Comparison of ENCODE assay signal across 16 cellular contexts in the genomic region with DNA sequence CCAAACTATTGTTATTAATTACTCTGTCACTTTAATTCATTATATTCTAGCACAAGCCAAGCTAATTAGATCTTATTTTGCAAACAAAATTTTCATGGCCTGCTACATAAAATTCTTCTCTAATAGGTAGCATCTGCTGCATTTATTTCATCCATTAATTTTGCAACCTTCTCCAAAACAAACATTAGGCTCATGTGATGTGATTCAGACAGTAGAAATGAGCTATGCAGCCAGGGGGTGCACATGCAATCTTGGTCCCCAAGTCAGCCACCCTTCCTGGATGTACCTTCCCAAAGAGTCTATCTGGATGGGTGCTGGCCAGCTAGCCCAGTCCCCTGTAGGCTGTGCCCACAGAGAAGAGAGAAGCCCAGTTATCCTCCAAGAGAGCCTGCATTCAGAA.
DNase-seq lines count a peak whose midpoint lies in the region; ATAC-seq, FAIRE-seq and TF ChIP-seq lines count a peak whose summit lies in the region.
"Had no signal": no experiment of that assay in that cellular context is flagged by ENCODE, and none has a peak within 500 bp of the region (broad histone marks: within the 10 kb centered on the region; RNA-seq: fewer than 3 reads in every experiment).

No MANE protein-coding gene starts in this region.

- H3K4me1 ChIP-seq in A549, result peaks cover 8% of the 10 kb centered on the region; the same call in 1 of the 3 replicates
- H3K4me1 ChIP-seq in adipocyte (ENCODE audit: control insufficient read depth, insufficient read depth, low read length), result no peaks in the 10 kb centered on the region

- no peak for TF ChIP-seq CTCF in A549 (IDR thresholded peaks at IDR 0.05)
- peak; percentile 16 for TF ChIP-seq CTCF in fibroblast of villous mesenchyme (IDR thresholded peaks at IDR 0.05; ENCODE audit: insufficient read depth, low read depth, low read length)

- ATAC-seq in A549 (peak; percentile 14 to 36; a peak in 3 of 6 replicates), GM19035 (IDR thresholded peaks at IDR 0.05; ENCODE audit: unreplicated experiment) (no peak), HG02571 (IDR thresholded peaks at IDR 0.05; ENCODE audit: unreplicated experiment) (no peak)
- ATAC-seq: K562, Panc1 had no signal

- no peaks in the 10 kb centered on the region for H3K9me3 ChIP-seq in A549
- H3K9me3 ChIP-seq in adipocyte (ENCODE audit: control insufficient read depth, low read length), result no peaks in the 10 kb centered on the region

- no peaks in the 10 kb centered on the region for H3K36me3 ChIP-seq in adipocyte (ENCODE audit: control insufficient read depth, insufficient read depth, low read length, severe bottlenecking)

- no peak overlapping the region for H3K9ac ChIP-seq in adipocyte (ENCODE audit: low read length)

- no peaks in the 10 kb centered on the region for H3K27me3 ChIP-seq in adipocyte (replicated peaks; ENCODE audit: control insufficient read depth, insufficient read depth, low read length)

- CTCF ChIA-PET in A549 (lab: Yijun Ruan, JAX), result interaction anchor here (0.7 kb wide), 1 partner anchor 45 kb away, joined by 3 read pairs; no protein-coding TSS in a partner anchor

- POLR2A ChIA-PET in A549 (lab: Yijun Ruan, JAX), result no interaction called here

- no peak for TF ChIP-seq POLR2A in A549 (IDR thresholded peaks at IDR 0.05; ENCODE audit: low read length)

- H3K4me3 ChIP-seq in A549 (no peak overlapping the region), adipocyte (ENCODE audit: low read length) (no peak overlapping the region), fibroblast of villous mesenchyme (ENCODE audit: low read depth, low read length) (no peak overlapping the region)
- H3K4me3 ChIP-seq: K562 had no signal

- TF ChIP-seq EP300 in A549 (IDR thresholded peaks at IDR 0.05), result no peak

- FAIRE-seq in A549 (lab: Jason Lieb, UNC), result no peak
- FAIRE-seq: K562 had no signal

- DNase-seq in A549 (ENCODE audit: low read depth in 1 of 2, low spot score in 1 of 2) (no peak), EH (ENCODE audit: low read depth) (peak; percentile 51), adipocyte (ENCODE audit: low read depth) (peak; percentile 31), fibroblast of villous mesenchyme (ENCODE audit: low read depth) (no peak), RPMI8226 (no peak)
- no peak for DNase-seq in stimulated activated CD8-positive, alpha-beta memory T cell treated with anti-CD3 and anti-CD28 coated beads, Interleukin-4, amount 100 ng/mL, for 48 hours
- DNase-seq: 8988T, AML-193, DMS79 treated with DMSO at 0.1 percent for 48 hours, H9, NCI-H1092 treated with DMSO at 0.1 percent for 48 hours, NCI-H146 had no signal

- peak overlapping the region; percentile 4; the same call in 1 of the 3 replicates for H3K4me2 ChIP-seq in A549

- peak overlapping the region; percentile 5 to 52; a peak in 4 of 6 replicates for H3K27ac ChIP-seq in A549

- TF ChIP-seq RAD21 in A549 (conservative IDR thresholded peaks at IDR 0.05 in 1 of 2, IDR thresholded peaks at IDR 0.05 in 1 of 2), result no peak

TF ChIP-seq in A549, 52 proteins besides CTCF, POLR2A, EP300 and RAD21:
- TF ChIP-seq NPAS2 (CRISPR knock-in tag; IDR thresholded peaks at IDR 0.05; ENCODE audit: borderline replicate concordance) (no peak), HOXB13 (CRISPR knock-in tag; IDR thresholded peaks at IDR 0.05; ENCODE audit: low read depth) (no peak), MAZ (IDR thresholded peaks at IDR 0.05; ENCODE audit: borderline replicate concordance, low read depth, low read length) (no peak), HOXA7 (CRISPR knock-in tag; IDR thresholded peaks at IDR 0.05) (no peak), KDM5A (IDR thresholded peaks at IDR 0.05) (no peak)
TF ChIP-seq in A549: peak in this region for 0.

Comparison
In these comparisons a context has a peak if more than half of its experiments do, and no peak if none do; other contexts are left out.
1. ATAC-seq: peak in A549 (2 of 2); none in GM19035 (single experiment) and HG02571 (single experiment).
2. DNase-seq: peak in EH (single experiment) and adipocyte (single experiment); none in A549 (0 of 2), fibroblast of villous mesenchyme (single experiment), stimulated activated CD8-positive, alpha-beta memory T cell treated with anti-CD3 and anti-CD28 coated beads, Interleukin-4, amount 100 ng/mL, for 48 hours (single experiment) and RPMI8226 (single experiment).